In genomic region chr12:50219001-50219400, GRCh38 we compare ENCODE assay signal across 8 cellular contexts. TPM values are rescaled to one million over a fixed set of nuclear protein-coding genes. Genes with fewer than 3 reads are reported as not detected.
DNase-seq lines count a peak whose midpoint lies in the region; ATAC-seq, FAIRE-seq and TF ChIP-seq lines count a peak whose summit lies in the region.
"Not testable (repeated sequence)": the region's sequence is repeated elsewhere in the genome, so short reads cannot be mapped to it uniquely, and the experiment has no call there.

No MANE protein-coding gene starts in this region.

- peaks cover 78% of the 10 kb centered on the region for H3K79me2 ChIP-seq in Karpas-422 (ENCODE audit: low read length)
- peaks cover 98% of the 10 kb centered on the region for H3K79me2 ChIP-seq in SK-N-SH (ENCODE audit: insufficient read depth)
- peaks cover 83% of the 10 kb centered on the region for H3K79me2 ChIP-seq in GM12878 (ENCODE audit: control insufficient read depth, insufficient read depth, low read length)
- H3K79me2 ChIP-seq in smooth muscle cell (ENCODE audit: low read depth), result peaks cover 66% of the 10 kb centered on the region

- RAD21 ChIA-PET in GM12878 (lab: Charles Lee; ENCODE audit: unreplicated experiment), result interaction anchor here (0.7 to 4.6 kb wide), 4 partner anchors 28 to 95 kb away, joined by 3 to 51 read pairs (median 3); no protein-coding TSS in a partner anchor

- TF ChIP-seq CTCF in AG10803 (conservative IDR thresholded peaks at IDR 0.05; ENCODE audit: low read length); SK-N-SH (IDR thresholded peaks at IDR 0.05); GM12878 (IDR thresholded peaks at IDR 0.05 in 2 of 3, conservative IDR thresholded peaks at IDR 0.05 in 1 of 3; ENCODE audit: control insufficient read depth in 2 of 3, extremely low read depth in 1 of 3, insufficient read depth in 1 of 3, low read depth in 3 of 3, low read length in 3 of 3); fibroblast of the aortic adventitia (IDR thresholded peaks at IDR 0.05; ENCODE audit: insufficient read depth, low read length); mesothelial cell of epicardium (IDR thresholded peaks at IDR 0.05; ENCODE audit: unreplicated experiment); smooth muscle cell (IDR thresholded peaks at IDR 0.05; ENCODE audit: borderline replicate concordance, insufficient read depth, poor library complexity, severe bottlenecking): not testable (repeated sequence)

- not testable (repeated sequence) for TF ChIP-seq POLR2A in GM12878 (IDR thresholded peaks at IDR 0.05; ENCODE audit: low read depth, low read length)

- POLR2A ChIA-PET in SK-N-SH (lab: Yijun Ruan, JAX), result not testable (repeated sequence)
- POLR2A ChIA-PET in GM12878 (lab: Charles Lee), result interaction anchor here (0.7 to 6.7 kb wide), 4 partner anchors 7 to 166 kb away, joined by 3 to 54 read pairs (median 3); partner anchors contain the start of gene LIMA1

- in situ Hi-C loops in GM12878 (cut with MboI), result not testable (repeated sequence)

- not testable (repeated sequence) for H3K4me3 Mint-ChIP-seq in activated T-cell treated with anti-CD3 and anti-CD28 coated beads, Interleukin-2, amount 50 U/mL, for 24 hours
- peak overlapping the region; percentile 39 for H3K4me3 Mint-ChIP-seq in mesothelial cell of epicardium

- H3K4me1 Mint-ChIP-seq in activated T-cell treated with anti-CD3 and anti-CD28 coated beads, Interleukin-2, amount 50 U/mL, for 24 hours (ENCODE audit: low read depth), result peaks cover 46% of the 10 kb centered on the region
- H3K4me1 Mint-ChIP-seq in mesothelial cell of epicardium, result peaks cover 35% of the 10 kb centered on the region

- H3K27me3 ChIP-seq in Karpas-422 (ENCODE audit: low read length); SK-N-SH (ENCODE audit: insufficient read depth); GM12878 (replicated peaks in 1 of 2; ENCODE audit: control insufficient read depth in 2 of 2, insufficient read depth in 2 of 2, low read length in 1 of 2); smooth muscle cell (ENCODE audit: low read depth): not testable (repeated sequence)

- H3K36me3 ChIP-seq in Karpas-422 (ENCODE audit: insufficient read depth, low read length) (peaks cover 12% of the 10 kb centered on the region; the same call in 1 of the 2 replicates), SK-N-SH (replicated peaks in 1 of 2; ENCODE audit: control insufficient read depth in 1 of 2, insufficient read depth in 2 of 2, low read length in 1 of 2) (peaks cover 10 to 30% of the 10 kb centered on the region in 2 experiments)
- not testable (repeated sequence) for H3K36me3 ChIP-seq in GM12878 (ENCODE audit: control insufficient read depth in 2 of 2, insufficient read depth in 2 of 2, low read length in 1 of 2); smooth muscle cell (ENCODE audit: low read depth)

- intact Hi-C loops in GM12878 (cut with micrococcal nuclease; ENCODE audit: unreplicated experiment), result not testable (repeated sequence)

- peaks cover 56% of the 10 kb centered on the region for H3F3A ChIP-seq in SK-N-SH (replicated peaks; ENCODE audit: insufficient read depth)
- peaks cover 26% of the 10 kb centered on the region for H3F3A ChIP-seq in smooth muscle cell (ENCODE audit: low read depth)

- not testable (repeated sequence) for H3K9me3 ChIP-seq in Karpas-422 (ENCODE audit: low read length); SK-N-SH; GM12878 (replicated peaks; ENCODE audit: control insufficient read depth, insufficient read depth, low read length); smooth muscle cell (replicated peaks; ENCODE audit: low read depth)

- not testable (repeated sequence) for ATAC-seq in GM12878

- not testable (repeated sequence) for DNase-seq in AG10803 (ENCODE audit: low read depth); Karpas-422; SK-N-SH; activated T-cell treated with anti-CD3 and anti-CD28 coated beads, Interleukin-2, amount 50 U/mL, for 24 hours; GM12878 (ENCODE audit: low read depth, low spot score); fibroblast of the aortic adventitia (ENCODE audit: low read depth); mesothelial cell of epicardium (ENCODE audit: low spot score in 2 of 2, unreplicated experiment in 2 of 2); smooth muscle cell (lab: John Stamatoyannopoulos, UW; ENCODE audit: unreplicated experiment)

- WGBS in SK-N-SH (ENCODE audit: low lambda C conversion rate), result 90% methylated on average over 6 of the region's 6 CpGs
- WGBS in GM12878 (ENCODE audit: insufficient coverage, insufficient replicate concordance, low lambda C conversion rate, missing lambda C conversion rate), result 99% methylated on average over 6 of the region's 6 CpGs
- 96% methylated on average over 6 of the region's 6 CpGs for WGBS in smooth muscle cell (ENCODE audit: low lambda C conversion rate)

- TF ChIP-seq RAD21 in SK-N-SH (IDR thresholded peaks at IDR 0.05; ENCODE audit: low read length); GM12878 (IDR thresholded peaks at IDR 0.05; ENCODE audit: insufficient read depth, low read depth, low read length): not testable (repeated sequence)

- not testable (repeated sequence) for H3K9me2 ChIP-seq in Karpas-422 (replicated peaks; ENCODE audit: insufficient read depth, low read length); SK-N-SH

- peak overlapping the region; percentile 17 for H3K4me2 ChIP-seq in Karpas-422 (ENCODE audit: low read depth, low read length, poor library complexity, severe bottlenecking)
- peak overlapping the region; percentile 64 for H3K4me2 ChIP-seq in SK-N-SH
- not testable (repeated sequence) for H3K4me2 ChIP-seq in GM12878 (ENCODE audit: control insufficient read depth, insufficient read depth)
- peak overlapping the region; percentile 90 for H3K4me2 ChIP-seq in smooth muscle cell

- H3K27ac ChIP-seq in Karpas-422 (ENCODE audit: low read length); SK-N-SH (ENCODE audit: low read depth in 2 of 2, low read length in 1 of 2); GM12878 (ENCODE audit: control insufficient read depth, insufficient read depth): not testable (repeated sequence)
- H3K27ac ChIP-seq in smooth muscle cell (ENCODE audit: low read depth), result peak overlapping the region; percentile 98

- H3K27me3 Mint-ChIP-seq in activated T-cell treated with anti-CD3 and anti-CD28 coated beads, Interleukin-2, amount 50 U/mL, for 24 hours; mesothelial cell of epicardium (ENCODE audit: low read depth): not testable (repeated sequence)

- peak overlapping the region; percentile 69 for H3K27ac Mint-ChIP-seq in activated T-cell treated with anti-CD3 and anti-CD28 coated beads, Interleukin-2, amount 50 U/mL, for 24 hours
- H3K27ac Mint-ChIP-seq in mesothelial cell of epicardium, result peak overlapping the region; percentile 64

- TF ChIP-seq EP300 in SK-N-SH (IDR thresholded peaks at IDR 0.05; ENCODE audit: borderline replicate concordance in 1 of 2, low read depth in 1 of 2, low read length in 1 of 2); GM12878 (IDR thresholded peaks at IDR 0.05; ENCODE audit: borderline replicate concordance in 1 of 2, control insufficient read depth in 1 of 2, low read depth in 2 of 2, low read length in 2 of 2): not testable (repeated sequence)

- not testable (repeated sequence) for H4K20me1 ChIP-seq in Karpas-422 (ENCODE audit: insufficient read depth, low read depth, low read length); SK-N-SH (ENCODE audit: insufficient read depth); GM12878 (ENCODE audit: control insufficient read depth, insufficient read depth)
- H4K20me1 ChIP-seq in smooth muscle cell (ENCODE audit: low read depth), result peaks cover 42% of the 10 kb centered on the region

- CTCF ChIA-PET in SK-N-SH (lab: Yijun Ruan, JAX) (interaction anchor here (0.6 to 2.4 kb wide), 3 partner anchors 15 to 338 kb away, joined by 3 to 5 read pairs (median 3); no protein-coding TSS in a partner anchor), GM12878 (lab: Yijun Ruan, JAX) (interaction anchor here (1.1 to 5.5 kb wide), 2 partner anchors 43 to 108 kb away, joined by 3 to 37 read pairs; partner anchors contain the start of gene COX14)

- FAIRE-seq in GM12878 (lab: Jason Lieb, UNC), result not testable (repeated sequence)

- peak overlapping the region; percentile 73 for H3K4me3 ChIP-seq in AG10803 (ENCODE audit: low read length)
- not testable (repeated sequence) for H3K4me3 ChIP-seq in Karpas-422 (ENCODE audit: low read length); smooth muscle cell
- H3K4me3 ChIP-seq in SK-N-SH (ENCODE audit: low read depth in 2 of 2, low read length in 1 of 2), result peak overlapping the region in 1 of 2 experiments; percentile 71; a peak in 3 of 4 replicates
- H3K4me3 ChIP-seq in GM12878, result peak overlapping the region; percentile 40; the same call in 1 of the 2 replicates
- H3K4me3 ChIP-seq in fibroblast of the aortic adventitia (ENCODE audit: low read depth, low read length), result peak overlapping the region; percentile 23

- not testable (repeated sequence) for BruUV-seq in GM12878 (replicated peaks; lab: Mats Ljungman, UMichigan)

- peaks cover 45% of the 10 kb centered on the region for H3K36me3 Mint-ChIP-seq in activated T-cell treated with anti-CD3 and anti-CD28 coated beads, Interleukin-2, amount 50 U/mL, for 24 hours (ENCODE audit: low read depth)
- not testable (repeated sequence) for H3K36me3 Mint-ChIP-seq in mesothelial cell of epicardium

- SMC1A ChIA-PET in GM12878 (lab: Charles Lee; ENCODE audit: uncharacterized antibody, unreplicated experiment), result interaction anchor here (1.0 to 6.0 kb wide), 5 partner anchors 15 to 67 kb away, joined by 4 to 97 read pairs (median 11); partner anchors contain the start of gene LIMA1

- H2AFZ ChIP-seq in Karpas-422 (ENCODE audit: low read length); SK-N-SH (ENCODE audit: low read depth); GM12878 (ENCODE audit: control insufficient read depth, low read depth, low read length); smooth muscle cell (ENCODE audit: low read depth): not testable (repeated sequence)

- not testable (repeated sequence) for H3K9ac ChIP-seq in Karpas-422 (ENCODE audit: low read length); SK-N-SH; GM12878 (ENCODE audit: control insufficient read depth, insufficient read depth, low read length); smooth muscle cell (ENCODE audit: low read depth)

- H3K4me1 ChIP-seq in Karpas-422 (ENCODE audit: low read length) (peaks cover 51% of the 10 kb centered on the region), SK-N-SH (ENCODE audit: control insufficient read depth in 1 of 2, insufficient read depth in 2 of 2, low read depth in 1 of 2, low read length in 1 of 2) (peaks cover 6 to 13% of the 10 kb centered on the region in 2 experiments), smooth muscle cell (ENCODE audit: low read depth) (peaks cover 12% of the 10 kb centered on the region)
- not testable (repeated sequence) for H3K4me1 ChIP-seq in GM12878 (ENCODE audit: control insufficient read depth, insufficient read depth, low read length)

- not testable (repeated sequence) for H3K9me3 Mint-ChIP-seq in activated T-cell treated with anti-CD3 and anti-CD28 coated beads, Interleukin-2, amount 50 U/mL, for 24 hours; mesothelial cell of epicardium

RNA-seq across cellular contexts. Expression of gene CERS5, which starts 51.8 kb away (rescaled TPM):
- total RNA-seq in Karpas-422 (2014; rRNA removed; shearing (Covaris generic); ENCODE audit: low replicate concordance), result 47.7 and 65.9 TPM in 2 replicates
- 56.9 and 68.3 TPM in 2 replicates for polyA plus RNA-seq in SK-N-SH (2012; rRNA removed)
- polyA plus RNA-seq in SK-N-SH (2012; cell fraction: cytosol; rRNA removed), result 53.7 and 58.9 TPM in 2 replicates
- polyA plus RNA-seq in SK-N-SH (2012; cell fraction: nucleus; rRNA removed), result 123 and 155 TPM in 2 replicates
- 74.0 and 78.3 TPM in 2 replicates for total RNA-seq in GM12878 (2013; cell fraction: nucleolus; rRNA removed)
- 29.8 and 33.7 TPM in 2 replicates for total RNA-seq in GM12878 (2014; rRNA removed)
- 20.7 and 25.4 TPM in 2 replicates for total RNA-seq in GM12878 (2014; rRNA removed; fragmentation: Illumina TruSeq; extraction: Trizol)
- total RNA-seq in GM12878 (2021), result 29.8 and 33.8 TPM in 2 replicates
- 28.1 TPM for polyA plus RNA-seq in GM12878 (2011; ENCODE audit: low read depth)
- 45.7 and 50.1 TPM in 2 replicates for polyA plus RNA-seq in GM12878 (2011; rRNA removed)
- 36.7 and 48.3 TPM in 2 replicates for polyA plus RNA-seq in GM12878 (2011; cell fraction: cytosol; rRNA removed)
- polyA plus RNA-seq in GM12878 (2011; cell fraction: nucleus; rRNA removed), result 50.5 and 54.8 TPM in 2 replicates
- polyA plus RNA-seq in GM12878 (2012), result 21.7 and 27.5 TPM in 2 replicates
- polyA plus RNA-seq in GM12878 (2014; fragmentation: Illumina TruSeq; extraction: Trizol), result 26.5 and 36.3 TPM in 2 replicates
- 10 to 100 TPM in 1 of 2 experiments, 1 to 10 TPM in 1; 6.8 to 12.2 TPM for polyA plus RNA-seq in GM12878 (2014; fragmentation: Nextera tagmentation; extraction: Ambion mirVana)
- 29.1 and 35.9 TPM in 2 replicates for polyA plus RNA-seq in GM12878 (2014; rRNA removed)
- polyA plus RNA-seq in GM12878 (2016; fragmentation: Nextera tagmentation; extraction: Ambion mirVana), result 10 to 100 TPM; 43.8 to 44.4 TPM
- 63.1 and 77.6 TPM in 2 replicates for polyA minus RNA-seq in GM12878 (2011; rRNA and poly(A)+ RNA removed)
- polyA minus RNA-seq in GM12878 (2011; cell fraction: cytosol; rRNA and poly(A)+ RNA removed), result 14.2 and 23.8 TPM in 2 replicates
- polyA minus RNA-seq in GM12878 (2011; cell fraction: nucleus; rRNA and poly(A)+ RNA removed), result 23.0 and 31.8 TPM in 2 replicates
- total RNA-seq in fibroblast of the aortic adventitia (ENCODE audit: low replicate concordance), result 20.0 and 32.7 TPM in 2 replicates
- total RNA-seq in mesothelial cell of epicardium, result 70.4 to 77.1 TPM (median 75.3 TPM) in 3 replicates
- total RNA-seq in smooth muscle cell, result 53.5 and 58.1 TPM in 2 replicates
- 95.7 and 102 TPM in 2 replicates for polyA plus RNA-seq in smooth muscle cell
